In genomic region chr14:67619446-67620216, GRCh38 we compare ENCODE assay signal across 1 cellular context.
TF ChIP-seq lines count a peak whose summit lies in the region.

Gene ARG2, plus strand, starts transcription at chr14:67619920. Its CDS starts 58 bp downstream, at chr14:67619978.

TF ChIP-seq in SK-N-SH, 30 proteins besides CTCF, POLR2A, EP300 and RAD21 (continued from another document):
- TF ChIP-seq CHD2 (IDR thresholded peaks at IDR 0.05; ENCODE audit: low read length, partially characterized antibody) (no peak), YY1 (IDR thresholded peaks at IDR 0.05; ENCODE audit: low read depth) (no peak), FOXM1 (IDR thresholded peaks at IDR 0.05; ENCODE audit: low read depth) (no peak), JUND (IDR thresholded peaks at IDR 0.05) (no peak), RXRA (IDR thresholded peaks at IDR 0.05; ENCODE audit: borderline replicate concordance, low read depth) (no peak), MXI1 (IDR thresholded peaks at IDR 0.05; ENCODE audit: low read depth, low read length) (peak; percentile 69; the same call in 1 of the 2 replicates), NFIC (IDR thresholded peaks at IDR 0.05; ENCODE audit: borderline replicate concordance) (no peak), REST (IDR thresholded peaks at IDR 0.05; ENCODE audit: low read depth, low read length) (no peak), MAX (IDR thresholded peaks at IDR 0.05; ENCODE audit: low read depth) (no peak; the same call in 1 of the 2 replicates), EZH2phosphoT487 (IDR thresholded peaks at IDR 0.05; ENCODE audit: borderline replicate concordance, low read depth) (no peak), MEF2A (IDR thresholded peaks at IDR 0.05; ENCODE audit: borderline replicate concordance, low read depth) (no peak), NRF1 (IDR thresholded peaks at IDR 0.05; ENCODE audit: low read depth, low read length) (no peak), USF2 (IDR thresholded peaks at IDR 0.05; ENCODE audit: borderline replicate concordance, low read depth, low read length) (no peak), GABPA (IDR thresholded peaks at IDR 0.05; ENCODE audit: low read depth) (no peak), SMC3 (IDR thresholded peaks at IDR 0.05; ENCODE audit: low read depth, low read length) (no peak), RCOR1 (IDR thresholded peaks at IDR 0.05; ENCODE audit: low read length) (no peak), IRF3 (IDR thresholded peaks at IDR 0.05; ENCODE audit: low read depth, low read length) (no peak), TCF12 (IDR thresholded peaks at IDR 0.05) (peak; percentile 4; the same call in 1 of the 2 replicates), RFX5 (IDR thresholded peaks at IDR 0.05; ENCODE audit: low read length) (no peak)
